In the genomic region with DNA sequence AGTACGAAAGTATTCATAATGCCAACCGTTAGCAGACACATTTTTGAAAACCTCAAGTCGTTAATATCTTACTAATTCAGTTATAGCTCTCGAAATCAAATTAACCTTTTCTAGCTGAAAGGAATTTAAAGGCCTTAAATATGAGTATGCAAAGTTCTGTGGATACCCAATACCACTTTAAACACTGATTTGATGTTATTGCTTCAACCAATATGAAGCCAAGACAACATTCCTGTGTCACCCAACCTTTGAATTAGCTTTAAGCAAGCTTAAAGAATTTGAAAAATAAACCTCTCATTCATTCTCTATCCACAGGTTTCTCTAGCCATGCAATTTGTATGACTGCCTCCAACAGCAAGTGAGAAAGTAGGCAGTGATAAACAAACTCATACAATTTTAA, we compare ENCODE assay signal across 1 cellular context.
TF ChIP-seq lines count a peak whose summit lies in the region.

No MANE protein-coding gene starts in this region.

TF ChIP-seq in SK-N-SH, 30 proteins besides CTCF, POLR2A, EP300 and RAD21 (continued from another document):
- TF ChIP-seq, protein P1, sequence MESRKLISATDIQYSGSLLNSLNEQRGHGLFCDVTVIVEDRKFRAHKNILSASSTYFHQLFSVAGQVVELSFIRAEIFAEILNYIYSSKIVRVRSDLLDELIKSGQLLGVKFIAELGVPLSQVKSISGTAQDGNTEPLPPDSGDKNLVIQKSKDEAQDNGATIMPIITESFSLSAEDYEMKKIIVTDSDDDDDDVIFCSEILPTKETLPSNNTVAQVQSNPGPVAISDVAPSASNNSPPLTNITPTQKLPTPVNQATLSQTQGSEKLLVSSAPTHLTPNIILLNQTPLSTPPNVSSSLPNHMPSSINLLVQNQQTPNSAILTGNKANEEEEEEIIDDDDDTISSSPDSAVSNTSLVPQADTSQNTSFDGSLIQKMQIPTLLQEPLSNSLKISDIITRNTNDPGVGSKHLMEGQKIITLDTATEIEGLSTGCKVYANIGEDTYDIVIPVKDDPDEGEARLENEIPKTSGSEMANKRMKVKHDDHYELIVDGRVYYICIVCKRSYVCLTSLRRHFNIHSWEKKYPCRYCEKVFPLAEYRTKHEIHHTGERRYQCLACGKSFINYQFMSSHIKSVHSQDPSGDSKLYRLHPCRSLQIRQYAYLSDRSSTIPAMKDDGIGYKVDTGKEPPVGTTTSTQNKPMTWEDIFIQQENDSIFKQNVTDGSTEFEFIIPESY (IDR thresholded peaks at IDR 0.05; ENCODE audit: borderline replicate concordance, low read depth) = no peak
- TF ChIP-seq, protein P2, sequence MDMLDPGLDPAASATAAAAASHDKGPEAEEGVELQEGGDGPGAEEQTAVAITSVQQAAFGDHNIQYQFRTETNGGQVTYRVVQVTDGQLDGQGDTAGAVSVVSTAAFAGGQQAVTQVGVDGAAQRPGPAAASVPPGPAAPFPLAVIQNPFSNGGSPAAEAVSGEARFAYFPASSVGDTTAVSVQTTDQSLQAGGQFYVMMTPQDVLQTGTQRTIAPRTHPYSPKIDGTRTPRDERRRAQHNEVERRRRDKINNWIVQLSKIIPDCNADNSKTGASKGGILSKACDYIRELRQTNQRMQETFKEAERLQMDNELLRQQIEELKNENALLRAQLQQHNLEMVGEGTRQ (IDR thresholded peaks at IDR 0.05; ENCODE audit: borderline replicate concordance, low read depth, low read length) = no peak
- TF ChIP-seq TAF1 (IDR thresholded peaks at IDR 0.05; ENCODE audit: borderline replicate concordance, low read depth, low read length) = no peak
- no peak for TF ChIP-seq GABPA (IDR thresholded peaks at IDR 0.05; ENCODE audit: low read depth)
- no peak for TF ChIP-seq RCOR1 (IDR thresholded peaks at IDR 0.05; ENCODE audit: low read length)
- no peak for TF ChIP-seq SMC3 (IDR thresholded peaks at IDR 0.05; ENCODE audit: low read depth, low read length)
